8 cellular contexts compared by ENCODE assay signal in the genomic region with DNA sequence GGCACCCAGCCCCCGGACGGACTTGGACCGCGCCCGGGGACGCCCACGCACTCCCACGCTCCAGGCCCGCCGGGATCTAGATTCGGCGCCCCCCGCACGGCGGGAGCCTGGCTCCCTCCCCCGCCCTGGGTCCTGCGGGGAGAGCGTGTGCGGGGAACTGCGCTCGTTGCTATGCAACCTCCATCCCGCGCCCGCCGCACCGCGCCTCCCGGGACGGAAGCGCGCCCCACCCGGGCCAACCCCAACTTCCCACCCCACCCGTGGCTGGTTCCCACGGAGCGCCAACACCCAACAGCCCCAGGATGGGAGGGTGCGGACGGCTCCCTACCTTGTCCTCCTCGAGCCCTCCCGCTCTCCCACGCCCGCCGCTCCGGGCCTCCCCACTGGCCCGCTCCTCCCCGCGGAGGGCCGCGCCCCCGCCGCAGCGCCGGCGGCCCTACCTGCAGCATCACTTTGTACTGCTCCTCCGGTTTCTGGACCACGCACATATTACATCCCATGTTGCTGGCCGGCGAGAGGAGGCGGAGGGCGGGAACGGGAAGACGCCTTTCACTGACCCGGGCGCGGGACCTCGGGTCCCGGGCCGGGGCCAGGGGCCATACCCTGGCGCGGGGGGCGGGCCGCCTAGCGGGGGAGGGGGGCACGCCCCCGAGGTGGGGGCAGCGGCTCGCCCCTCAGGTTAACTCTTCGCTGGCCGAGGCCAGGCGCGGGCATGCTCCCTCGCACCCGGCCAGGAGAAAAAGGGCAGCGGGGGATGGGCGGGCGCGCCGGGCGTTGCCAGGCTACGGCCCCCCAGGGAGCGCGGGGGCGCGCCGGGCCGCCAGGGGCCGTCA. TPM values are rescaled to one million over a fixed set of nuclear protein-coding genes. Genes with fewer than 3 reads are reported as not detected.
DNase-seq lines count a peak whose midpoint lies in the region; ATAC-seq and TF ChIP-seq lines count a peak whose summit lies in the region.

A gene with protein sequence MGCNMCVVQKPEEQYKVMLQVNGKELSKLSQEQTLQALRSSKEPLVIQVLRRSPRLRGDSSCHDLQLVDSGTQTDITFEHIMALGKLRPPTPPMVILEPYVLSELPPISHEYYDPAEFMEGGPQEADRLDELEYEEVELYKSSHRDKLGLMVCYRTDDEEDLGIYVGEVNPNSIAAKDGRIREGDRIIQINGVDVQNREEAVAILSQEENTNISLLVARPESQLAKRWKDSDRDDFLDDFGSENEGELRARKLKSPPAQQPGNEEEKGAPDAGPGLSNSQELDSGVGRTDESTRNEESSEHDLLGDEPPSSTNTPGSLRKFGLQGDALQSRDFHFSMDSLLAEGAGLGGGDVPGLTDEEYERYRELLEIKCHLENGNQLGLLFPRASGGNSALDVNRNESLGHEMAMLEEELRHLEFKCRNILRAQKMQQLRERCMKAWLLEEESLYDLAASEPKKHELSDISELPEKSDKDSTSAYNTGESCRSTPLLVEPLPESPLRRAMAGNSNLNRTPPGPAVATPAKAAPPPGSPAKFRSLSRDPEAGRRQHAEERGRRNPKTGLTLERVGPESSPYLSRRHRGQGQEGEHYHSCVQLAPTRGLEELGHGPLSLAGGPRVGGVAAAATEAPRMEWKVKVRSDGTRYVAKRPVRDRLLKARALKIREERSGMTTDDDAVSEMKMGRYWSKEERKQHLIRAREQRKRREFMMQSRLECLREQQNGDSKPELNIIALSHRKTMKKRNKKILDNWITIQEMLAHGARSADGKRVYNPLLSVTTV (minus strand): TSS at position 746 of the 833 bp plus-strand sequence. CDS start 246 bp downstream, at position 500.

- TF ChIP-seq EP300 in tibial nerve (IDR thresholded peaks at IDR 0.05) = no peak

- peaks cover 0 to 13% (median 0%) of the 10 kb centered on the region in 4 donors for H3K4me1 ChIP-seq in tibial nerve

- H3K9me3 Mint-ChIP-seq in activated CD8-positive, alpha-beta memory T cell treated with anti-CD3 and anti-CD28 coated beads, Interleukin-2, amount 10 ng/mL, durations not matched to agents 7 days and 5 days (ENCODE audit: low read depth) = no peaks in the 10 kb centered on the region
- no peaks in the 10 kb centered on the region for H3K9me3 Mint-ChIP-seq in activated naive CD8-positive, alpha-beta T cell (ENCODE audit: low read depth)

- H3K4me1 Mint-ChIP-seq in activated CD8-positive, alpha-beta memory T cell treated with anti-CD3 and anti-CD28 coated beads, Interleukin-2, amount 10 ng/mL, durations not matched to agents 7 days and 5 days = no peaks in the 10 kb centered on the region
- peaks cover 15% of the 10 kb centered on the region for H3K4me1 Mint-ChIP-seq in activated naive CD8-positive, alpha-beta T cell (ENCODE audit: low read depth)

- peaks cover 40% of the 10 kb centered on the region for H3K27me3 Mint-ChIP-seq in activated CD8-positive, alpha-beta memory T cell treated with anti-CD3 and anti-CD28 coated beads, Interleukin-2, amount 10 ng/mL, durations not matched to agents 7 days and 5 days
- no peaks in the 10 kb centered on the region for H3K27me3 Mint-ChIP-seq in activated naive CD8-positive, alpha-beta T cell

- WGBS in tibial nerve, 2 donors = 30% methylated on average over 61 of the region's 96 CpGs; no CpG with 5 or more reads in 1 of the 2 donors

- no peak for TF ChIP-seq POLR2A in tibial nerve (IDR thresholded peaks at IDR 0.05)

- H3K36me3 Mint-ChIP-seq in activated CD8-positive, alpha-beta memory T cell treated with anti-CD3 and anti-CD28 coated beads, Interleukin-2, amount 10 ng/mL, durations not matched to agents 7 days and 5 days = no peaks in the 10 kb centered on the region
- H3K36me3 Mint-ChIP-seq in activated naive CD8-positive, alpha-beta T cell = no peaks in the 10 kb centered on the region

- peak within 1 kb of the TSS; percentile 35 to 62 (median 48) for H3K4me3 ChIP-seq in tibial nerve

- H3K36me3 ChIP-seq in tibial nerve = no peaks in the 10 kb centered on the region

- no peak within 1 kb of the TSS for H3K27ac Mint-ChIP-seq in activated CD8-positive, alpha-beta memory T cell treated with anti-CD3 and anti-CD28 coated beads, Interleukin-2, amount 10 ng/mL, durations not matched to agents 7 days and 5 days
- H3K27ac Mint-ChIP-seq in activated naive CD8-positive, alpha-beta T cell = no peak within 1 kb of the TSS

- peak within 1 kb of the TSS in 3 of 4 donors; percentile 45 to 75 (median 73) for H3K27ac ChIP-seq in tibial nerve

- TF ChIP-seq CTCF in tibial nerve (IDR thresholded peaks at IDR 0.05) = no peak

- ATAC-seq in activated CD8-positive, alpha-beta memory T cell treated with anti-CD3 and anti-CD28 coated beads, Interleukin-2, amount 10 ng/mL, durations not matched to agents 7 days and 5 days = peak; percentile 30
- no peak for ATAC-seq in HG02973 (IDR thresholded peaks at IDR 0.05; ENCODE audit: unreplicated experiment)

- CTCF ChIA-PET in activated CD8-positive, alpha-beta memory T cell treated with anti-CD3 and anti-CD28 coated beads, Interleukin-2, amount 10 ng/mL, durations not matched to agents 7 days and 5 days (lab: Charles Lee) = no interaction called here

- no peaks in the 10 kb centered on the region for H3K9me3 ChIP-seq in tibial nerve

- H3K4me3 Mint-ChIP-seq in activated CD8-positive, alpha-beta memory T cell treated with anti-CD3 and anti-CD28 coated beads, Interleukin-2, amount 10 ng/mL, durations not matched to agents 7 days and 5 days = no peak within 1 kb of the TSS
- peak within 1 kb of the TSS; percentile 69 for H3K4me3 Mint-ChIP-seq in activated naive CD8-positive, alpha-beta T cell

- H3K27me3 ChIP-seq in tibial nerve = peaks cover 0 to 27% of the 10 kb centered on the region in 2 donors

- no peak for DNase-seq in activated CD8-positive, alpha-beta memory T cell treated with anti-CD3 and anti-CD28 coated beads, Interleukin-2, amount 10 ng/mL, durations not matched to agents 7 days and 5 days
- DNase-seq in activated CD8-positive, alpha-beta memory T cell treated with anti-CD3 and anti-CD28 coated beads, Interleukin-2, amount 50 U/mL, for 48 hours = no peak
- DNase-seq in left kidney (ENCODE audit: low read depth, low spot score) (peak; percentile 57), tibial nerve (ENCODE audit: low spot score in 2 of 2) (no peak), NCI-H1092 (lab: John Stamatoyannopoulos, UW) (no peak)
- DNase-seq in activated CD4-positive, CD25-positive, alpha-beta regulatory T cell treated with anti-CD3 and anti-CD28 coated beads, Interleukin-2, amount 50 U/mL, for 72 hours = no peak

RNA-seq across cellular contexts. Expression of the gene that starts here (rescaled TPM):
- under 1 TPM; 0.07 to 0.12 TPM for total RNA-seq in activated CD8-positive, alpha-beta memory T cell treated with anti-CD3 and anti-CD28 coated beads, Interleukin-2, amount 10 ng/mL, durations not matched to agents 7 days and 5 days
- 10 to 100 TPM; 19.9 to 24.6 (median 21.2) TPM for total RNA-seq in tibial nerve

Comparison
In these comparisons a context has a peak if more than half of its experiments do, and no peak if none do; other contexts are left out.
1. RNA of the gene that starts here (total RNA-seq): 19.9 to 24.6 TPM in tibial nerve; 0.07 to 0.12 TPM in activated CD8-positive, alpha-beta memory T cell treated with anti-CD3 and anti-CD28 coated beads, Interleukin-2, amount 10 ng/mL, durations not matched to agents 7 days and 5 days; every median in the first group is over 10 times any median in the second.
2. Peak in ATAC-seq in activated CD8-positive, alpha-beta memory T cell treated with anti-CD3 and anti-CD28 coated beads, Interleukin-2, amount 10 ng/mL, durations not matched to agents 7 days and 5 days; RNA of the gene not detected or under 1 TPM.